In genomic region chr7:17131983-17132655, GRCh38 we compare ENCODE assay signal across 18 cellular contexts.
DNase-seq lines count a peak whose midpoint lies in the region; ATAC-seq and TF ChIP-seq lines count a peak whose summit lies in the region.
"Had no signal": no experiment of that assay in that cellular context is flagged by ENCODE, and none has a peak within 500 bp of the region (broad histone marks: within the 10 kb centered on the region; RNA-seq: fewer than 3 reads in every experiment).

No MANE protein-coding gene starts in this region.

- TF ChIP-seq POLR2A in right lobe of liver (IDR thresholded peaks at IDR 0.05): no peak

- no peaks in the 10 kb centered on the region for H3K9me3 ChIP-seq in right lobe of liver
- H3K9me3 ChIP-seq: esophagus squamous epithelium, tibial artery had no signal

- no peak overlapping the region for H3K4me3 ChIP-seq in right lobe of liver
- H3K4me3 ChIP-seq: esophagus squamous epithelium, tibial artery had no signal

- H3K4me1 ChIP-seq in right lobe of liver: peaks cover 0 to 18% (median 0%) of the 10 kb centered on the region in 4 donors
- H3K4me1 ChIP-seq: esophagus squamous epithelium, tibial artery had no signal

- peak; percentile 52 for ATAC-seq in GM18870 (IDR thresholded peaks at IDR 0.05; ENCODE audit: unreplicated experiment)
- peak; percentile 59 for ATAC-seq in GM21737 (IDR thresholded peaks at IDR 0.05; ENCODE audit: unreplicated experiment)
- peak; percentile 78 for ATAC-seq in HG03175 (IDR thresholded peaks at IDR 0.05; ENCODE audit: unreplicated experiment)
- ATAC-seq in right lobe of liver: peak in 3 of 4 donors; percentile 18 to 56 (median 54)
- ATAC-seq in GM21529 (IDR thresholded peaks at IDR 0.05; ENCODE audit: unreplicated experiment): no peak
- ATAC-seq in GM21526 (IDR thresholded peaks at IDR 0.05; ENCODE audit: low FRiP score, unreplicated experiment): no peak
- ATAC-seq: left colon had no signal

- WGBS in right lobe of liver (ENCODE audit: insufficient coverage, low coverage, low lambda C conversion rate, missing lambda C conversion rate): 89% methylated on average over 6 of the region's 6 CpGs

- TF ChIP-seq CTCF in right lobe of liver (IDR thresholded peaks at IDR 0.05): no peak

- no peaks in the 10 kb centered on the region for H3K27me3 ChIP-seq in right lobe of liver
- H3K27me3 ChIP-seq: esophagus squamous epithelium, tibial artery had no signal

- intact Hi-C loops in right lobe of liver (cut with DNase I): no loop called here

- DNase-seq in right lobe of liver (no peak), pons (ENCODE audit: low spot score) (no peak)
- no peak for DNase-seq in stimulated activated CD4-positive, alpha-beta T cell treated with anti-CD3 and anti-CD28 coated beads, Interleukin-15, amount 100 ng/mL, for 24 hours
- DNase-seq: activated naive CD4-positive, alpha-beta T cell; dermis blood vessel endothelial cell; DMS79 treated with DMSO at 0.1 percent for 48 hours; esophagus squamous epithelium; Karpas-422; left colon; NCI-H1436 treated with DMSO at 0.1 percent for 48 hours; NCI-H524; tibial artery; WERI-Rb-1 had no signal

- no peaks in the 10 kb centered on the region for H3K36me3 ChIP-seq in right lobe of liver
- H3K36me3 ChIP-seq: esophagus squamous epithelium, tibial artery, WERI-Rb-1 had no signal

- no peak overlapping the region for H3K27ac ChIP-seq in right lobe of liver
- H3K27ac ChIP-seq: esophagus squamous epithelium, tibial artery, WERI-Rb-1 had no signal

Comparison
In these comparisons a context has a peak if more than half of its experiments do, and no peak if none do; other contexts are left out.
1. ATAC-seq: peak in GM18870 (single experiment), GM21737 (single experiment), HG03175 (single experiment) and right lobe of liver (3 of 4); none in GM21529 (single experiment) and GM21526 (single experiment).